ENCODE assay signal across 33 cellular contexts in genomic region chr9:134883040-134883782, GRCh38. TPM values are rescaled to one million over a fixed set of nuclear protein-coding genes. Genes with fewer than 3 reads are reported as not detected.
"Had no signal": no experiment of that assay in that cellular context is flagged by ENCODE, and none has a peak within 500 bp of the region (broad histone marks: within the 10 kb centered on the region; RNA-seq: fewer than 3 reads in every experiment).

No MANE protein-coding gene starts in this region.

- H3K9me3 Mint-ChIP-seq: activated CD4-positive, alpha-beta memory T cell treated with anti-CD3 and anti-CD28 coated beads for 36 hours; activated CD4-positive, alpha-beta T cell treated with anti-CD3 and anti-CD28 coated beads, Interleukin-2, amount 10 ng/mL, durations not matched to agents 24 days and 14 days; activated naive CD4-positive, alpha-beta T cell treated with anti-CD3 and anti-CD28 coated beads for 36 hours; activated naive CD4-positive, alpha-beta T cell treated with anti-CD3 and anti-CD28 coated beads, Interleukin-2, amount 50 U/mL, for 24 hours; activated naive CD8-positive, alpha-beta T cell treated with anti-CD3 and anti-CD28 coated beads for 36 hours; activated naive CD8-positive, alpha-beta T cell treated with anti-CD3 and anti-CD28 coated beads, Interleukin-2, amount 50 U/mL, for 24 hours; activated T-helper 1 cell treated with anti-CD3 and anti-CD28 coated beads, Interleukin-12 subunit alpha, Interleukin-12 subunit beta, Interleukin-2, Interleukin-4 antibody, amounts not matched to agents 30 ng/mL and 10 ng/mL and 1 ng/mL, durations not matched to agents 14 hours and 24 hours and 36 hours; activated T-helper 2 cell treated with anti-CD3 and anti-CD28 coated beads, Interferon-gamma antibody, Interleukin-2, Interleukin-4, amounts not matched to agents 10 μg/mL and 5 μg/mL and 100 μg/mL, durations not matched to agents 14 hours and 24 hours and 36 hours; brain; effector memory CD8-positive, alpha-beta T cell had no signal

- H3K4me1 Mint-ChIP-seq: activated CD4-positive, alpha-beta T cell treated with anti-CD3 and anti-CD28 coated beads for 36 hours; activated CD4-positive, alpha-beta T cell treated with anti-CD3 and anti-CD28 coated beads, Interleukin-2, amount 10 ng/mL, durations not matched to agents 24 days and 14 days; activated naive CD4-positive, alpha-beta T cell treated with anti-CD3 and anti-CD28 coated beads, Interleukin-2, amount 50 U/mL, for 24 hours; activated naive CD8-positive, alpha-beta T cell treated with anti-CD3 and anti-CD28 coated beads for 36 hours; brain had no signal

- DNase-seq: activated CD4-positive, alpha-beta memory T cell treated with anti-CD3 and anti-CD28 coated beads for 36 hours; activated CD4-positive, alpha-beta T cell treated with anti-CD3 and anti-CD28 coated beads for 36 hours; activated CD4-positive, alpha-beta T cell treated with anti-CD3 and anti-CD28 coated beads, Interleukin-2, amount 10 ng/mL, durations not matched to agents 24 days and 14 days; activated CD4-positive, CD25-positive, alpha-beta regulatory T cell; activated CD4-positive, CD25-positive, alpha-beta regulatory T cell treated with anti-CD3 and anti-CD28 coated beads, Interleukin-2, amount 50 U/mL, for 72 hours; activated effector memory CD4-positive, alpha-beta T cell treated with anti-CD3 and anti-CD28 coated beads, Interleukin-2, amount 50 U/mL, for 16 hours; activated naive CD4-positive, alpha-beta T cell treated with anti-CD3 and anti-CD28 coated beads for 36 hours; activated naive CD8-positive, alpha-beta T cell treated with anti-CD3 and anti-CD28 coated beads for 36 hours; activated naive CD8-positive, alpha-beta T cell treated with anti-CD3 and anti-CD28 coated beads, Interleukin-2, amount 50 U/mL, for 24 hours; activated T-cell treated with anti-CD3 and anti-CD28 coated beads, Interleukin-2, amount 50 U/mL, for 1 hour; activated T-cell treated with anti-CD3 and anti-CD28 coated beads, Interleukin-2, amount 50 U/mL, for 48 hours; amygdala; central memory CD4-positive, alpha-beta T cell; cerebellar nuclear complex; colonic mucosa; dermis blood vessel endothelial cell; effector CD4-positive, alpha-beta T cell; effector memory CD8-positive, alpha-beta T cell; erythroblast; foreskin keratinocyte; gastrocnemius medialis; glutamatergic neuron; T-helper 2 cell had no signal

- ATAC-seq: activated CD4-positive, alpha-beta T cell treated with anti-CD3 and anti-CD28 coated beads for 36 hours; activated naive CD8-positive, alpha-beta T cell treated with anti-CD3 and anti-CD28 coated beads, Interleukin-2, amount 50 U/mL, for 24 hours; effector memory CD8-positive, alpha-beta T cell; foreskin keratinocyte; gastrocnemius medialis; heart left ventricle had no signal

- H3K36me3 Mint-ChIP-seq: activated CD4-positive, alpha-beta memory T cell treated with anti-CD3 and anti-CD28 coated beads for 36 hours; activated naive CD4-positive, alpha-beta T cell treated with anti-CD3 and anti-CD28 coated beads, Interleukin-2, amount 50 U/mL, for 24 hours; activated naive CD8-positive, alpha-beta T cell treated with anti-CD3 and anti-CD28 coated beads for 36 hours; brain had no signal

- H3K27ac Mint-ChIP-seq: activated CD4-positive, alpha-beta memory T cell treated with anti-CD3 and anti-CD28 coated beads for 36 hours; activated CD4-positive, alpha-beta T cell treated with anti-CD3 and anti-CD28 coated beads for 36 hours; activated CD4-positive, alpha-beta T cell treated with anti-CD3 and anti-CD28 coated beads, Interleukin-2, amount 10 ng/mL, durations not matched to agents 24 days and 14 days; activated naive CD4-positive, alpha-beta T cell treated with anti-CD3 and anti-CD28 coated beads for 36 hours; activated naive CD4-positive, alpha-beta T cell treated with anti-CD3 and anti-CD28 coated beads, Interleukin-2, amount 50 U/mL, for 24 hours; activated naive CD8-positive, alpha-beta T cell treated with anti-CD3 and anti-CD28 coated beads for 36 hours; activated naive CD8-positive, alpha-beta T cell treated with anti-CD3 and anti-CD28 coated beads, Interleukin-2, amount 50 U/mL, for 24 hours; activated T-helper 1 cell treated with anti-CD3 and anti-CD28 coated beads, Interleukin-12 subunit alpha, Interleukin-12 subunit beta, Interleukin-2, Interleukin-4 antibody, amounts not matched to agents 30 ng/mL and 10 ng/mL and 1 ng/mL, durations not matched to agents 14 hours and 24 hours and 36 hours; activated T-helper 2 cell treated with anti-CD3 and anti-CD28 coated beads, Interferon-gamma antibody, Interleukin-2, Interleukin-4, amounts not matched to agents 10 μg/mL and 5 μg/mL and 100 μg/mL, durations not matched to agents 14 hours and 24 hours and 36 hours; brain; effector memory CD8-positive, alpha-beta T cell had no signal

- H3K4me3 Mint-ChIP-seq: activated CD4-positive, alpha-beta memory T cell treated with anti-CD3 and anti-CD28 coated beads for 36 hours; activated CD4-positive, alpha-beta T cell treated with anti-CD3 and anti-CD28 coated beads for 36 hours; activated CD4-positive, alpha-beta T cell treated with anti-CD3 and anti-CD28 coated beads, Interleukin-2, amount 10 ng/mL, durations not matched to agents 24 days and 14 days; activated naive CD4-positive, alpha-beta T cell treated with anti-CD3 and anti-CD28 coated beads for 36 hours; activated naive CD4-positive, alpha-beta T cell treated with anti-CD3 and anti-CD28 coated beads, Interleukin-2, amount 50 U/mL, for 24 hours; activated naive CD8-positive, alpha-beta T cell treated with anti-CD3 and anti-CD28 coated beads for 36 hours; activated naive CD8-positive, alpha-beta T cell treated with anti-CD3 and anti-CD28 coated beads, Interleukin-2, amount 50 U/mL, for 24 hours; activated T-helper 1 cell treated with anti-CD3 and anti-CD28 coated beads, Interleukin-12 subunit alpha, Interleukin-12 subunit beta, Interleukin-2, Interleukin-4 antibody, amounts not matched to agents 30 ng/mL and 10 ng/mL and 1 ng/mL, durations not matched to agents 14 hours and 24 hours and 36 hours; brain; effector memory CD8-positive, alpha-beta T cell had no signal

- H3K27me3 Mint-ChIP-seq: activated CD4-positive, alpha-beta T cell treated with anti-CD3 and anti-CD28 coated beads for 36 hours; activated CD4-positive, alpha-beta T cell treated with anti-CD3 and anti-CD28 coated beads, Interleukin-2, amount 10 ng/mL, durations not matched to agents 24 days and 14 days had no signal

RNA-seq across cellular contexts. Expression of gene FCN2, which starts 2.6 kb away (rescaled TPM):
- total RNA-seq: activated CD4-positive, alpha-beta memory T cell treated with anti-CD3 and anti-CD28 coated beads for 36 hours; activated CD4-positive, alpha-beta T cell treated with anti-CD3 and anti-CD28 coated beads for 36 hours; activated CD4-positive, alpha-beta T cell treated with anti-CD3 and anti-CD28 coated beads, Interleukin-2, amount 10 ng/mL, durations not matched to agents 24 days and 14 days; activated CD8-positive, alpha-beta memory T cell treated with anti-CD3 and anti-CD28 coated beads for 36 hours; activated naive CD4-positive, alpha-beta T cell treated with anti-CD3 and anti-CD28 coated beads for 36 hours; activated naive CD8-positive, alpha-beta T cell treated with anti-CD3 and anti-CD28 coated beads for 36 hours; activated T-helper 1 cell treated with anti-CD3 and anti-CD28 coated beads, Interleukin-12 subunit alpha, Interleukin-12 subunit beta, Interleukin-2, Interleukin-4 antibody, amounts not matched to agents 30 ng/mL and 10 ng/mL and 1 ng/mL, durations not matched to agents 14 hours and 24 hours and 36 hours; activated T-helper 2 cell treated with anti-CD3 and anti-CD28 coated beads, Interferon-gamma antibody, Interleukin-2, Interleukin-4, amounts not matched to agents 10 μg/mL and 5 μg/mL and 100 μg/mL, durations not matched to agents 14 hours and 24 hours and 36 hours; ascending aorta; cardiac muscle cell; colonic mucosa; dermis blood vessel endothelial cell; esophagus muscularis mucosa; foreskin keratinocyte; gastrocnemius medialis; T-helper 1 cell treated with Interleukin-12 subunit alpha and Interleukin-12 subunit beta and Interleukin-4 antibody, amounts not matched to agents 30 ng/mL and 1 ng/mL, for 36 hours had no signal

RNA-seq across cellular contexts. Expression of gene FCN1, which starts 34.5 kb away (rescaled TPM):
- total RNA-seq: activated CD4-positive, alpha-beta memory T cell treated with anti-CD3 and anti-CD28 coated beads for 36 hours; activated CD4-positive, alpha-beta T cell treated with anti-CD3 and anti-CD28 coated beads for 36 hours; activated CD4-positive, alpha-beta T cell treated with anti-CD3 and anti-CD28 coated beads, Interleukin-2, amount 10 ng/mL, durations not matched to agents 24 days and 14 days; activated CD8-positive, alpha-beta memory T cell treated with anti-CD3 and anti-CD28 coated beads for 36 hours; activated naive CD4-positive, alpha-beta T cell treated with anti-CD3 and anti-CD28 coated beads for 36 hours; activated naive CD8-positive, alpha-beta T cell treated with anti-CD3 and anti-CD28 coated beads for 36 hours; activated T-helper 1 cell treated with anti-CD3 and anti-CD28 coated beads, Interleukin-12 subunit alpha, Interleukin-12 subunit beta, Interleukin-2, Interleukin-4 antibody, amounts not matched to agents 30 ng/mL and 10 ng/mL and 1 ng/mL, durations not matched to agents 14 hours and 24 hours and 36 hours; activated T-helper 2 cell treated with anti-CD3 and anti-CD28 coated beads, Interferon-gamma antibody, Interleukin-2, Interleukin-4, amounts not matched to agents 10 μg/mL and 5 μg/mL and 100 μg/mL, durations not matched to agents 14 hours and 24 hours and 36 hours; ascending aorta; cardiac muscle cell; dermis blood vessel endothelial cell; foreskin keratinocyte; T-helper 1 cell treated with Interleukin-12 subunit alpha and Interleukin-12 subunit beta and Interleukin-4 antibody, amounts not matched to agents 30 ng/mL and 1 ng/mL, for 36 hours had no signal
